Comparison of ENCODE assay signal across 17 cellular contexts in genomic region chr19:11460207-11460606, GRCh38. TPM values are rescaled to one million over a fixed set of nuclear protein-coding genes. Genes with fewer than 3 reads are reported as not detected.
DNase-seq lines count a peak whose midpoint lies in the region; ATAC-seq, FAIRE-seq and TF ChIP-seq lines count a peak whose summit lies in the region.
"Had no signal": no experiment of that assay in that cellular context is flagged by ENCODE, and none has a peak within 500 bp of the region (broad histone marks: within the 10 kb centered on the region; RNA-seq: fewer than 3 reads in every experiment).

No MANE protein-coding gene starts in this region.

- FAIRE-seq in pancreas (lab: Jason Lieb, UNC) = no peak
- FAIRE-seq in GM19239 (lab: Jason Lieb, UNC) = no peak

- TF ChIP-seq CTCF in left ventricle myocardium inferior (IDR thresholded peaks at IDR 0.05; ENCODE audit: borderline replicate concordance) (peak; percentile 23), NB4 (IDR thresholded peaks at IDR 0.05; ENCODE audit: low read depth, low read length) (peak; percentile 18), endodermal cell (conservative IDR thresholded peaks at IDR 0.05) (peak; percentile 59), type B pancreatic cell (conservative IDR thresholded peaks at IDR 0.05) (peak; percentile 36), pancreas (IDR thresholded peaks at IDR 0.05) (no peak), mammary epithelial cell (conservative IDR thresholded peaks at IDR 0.05 in 1 of 2, IDR thresholded peaks at IDR 0.05 in 1 of 2; ENCODE audit: extremely low read depth in 1 of 2, insufficient read depth in 1 of 2, low read depth in 1 of 2, low read length in 2 of 2) (peak in 1 of 2 donors; percentile 35)

- no peak overlapping the region for H3K27ac ChIP-seq in left ventricle myocardium inferior (replicated peaks)
- H3K27ac ChIP-seq in endodermal cell (ENCODE audit: low read depth, low read length) = no peak overlapping the region
- no peak overlapping the region for H3K27ac ChIP-seq in pancreas
- H3K27ac ChIP-seq in mammary epithelial cell (ENCODE audit: insufficient read depth, low read depth, low read length) = no peak overlapping the region
- H3K27ac ChIP-seq: esophagus squamous epithelium, stomach had no signal

- H3K36me3 Mint-ChIP-seq in endodermal cell (ENCODE audit: low read depth) (no peaks in the 10 kb centered on the region), type B pancreatic cell (no peaks in the 10 kb centered on the region)

- no peak overlapping the region for H3K27ac Mint-ChIP-seq in endodermal cell
- H3K27ac Mint-ChIP-seq in type B pancreatic cell = no peak overlapping the region

- H3K9ac ChIP-seq in endodermal cell (ENCODE audit: extremely low read depth, low read length, poor library complexity, severe bottlenecking) (no peak overlapping the region), mammary epithelial cell (ENCODE audit: insufficient read depth, low read length) (no peak overlapping the region)

- dilution Hi-C loops in mammary epithelial cell (cut with HindIII; ENCODE audit: low sequenced_read_pairs) = no loop called here

- CTCF ChIA-PET in mammary epithelial cell (lab: Charles Lee; ENCODE audit: low non-redundant PET) = interaction anchor here (0.6 kb wide), 1 partner anchor 13 kb away, joined by 4 read pairs; no protein-coding TSS in a partner anchor

- no peak overlapping the region for H2AFZ ChIP-seq in mammary epithelial cell (ENCODE audit: low read depth, low read length)

- H3K9me3 ChIP-seq in left ventricle myocardium inferior (replicated peaks) (no peaks in the 10 kb centered on the region), endodermal cell (ENCODE audit: control insufficient read depth, low read length) (no peaks in the 10 kb centered on the region), pancreas (no peaks in the 10 kb centered on the region), mammary epithelial cell (replicated peaks; ENCODE audit: insufficient read depth, low read length) (no peaks in the 10 kb centered on the region)
- H3K9me3 ChIP-seq: esophagus squamous epithelium, stomach had no signal

- in situ Hi-C loops in mammary epithelial cell (cut with MboI; ENCODE audit: low sequenced_read_pairs in 2 of 2) = no loop called here

- H3K4me1 Mint-ChIP-seq in endodermal cell (no peaks in the 10 kb centered on the region), type B pancreatic cell (ENCODE audit: unreplicated experiment) (no peaks in the 10 kb centered on the region)

- H3K27me3 ChIP-seq in left ventricle myocardium inferior (ENCODE audit: low read depth) = peaks cover 49% of the 10 kb centered on the region
- H3K27me3 ChIP-seq in endodermal cell (ENCODE audit: control insufficient read depth, insufficient read depth, low read length, poor library complexity, severe bottlenecking) = no peaks in the 10 kb centered on the region
- no peaks in the 10 kb centered on the region for H3K27me3 ChIP-seq in pancreas
- H3K27me3 ChIP-seq in mammary epithelial cell (ENCODE audit: insufficient read depth, low read length) = no peaks in the 10 kb centered on the region

- H3K27me3 Mint-ChIP-seq in endodermal cell (ENCODE audit: insufficient read depth) (no peaks in the 10 kb centered on the region), type B pancreatic cell (peaks cover 3% of the 10 kb centered on the region)

- H3K36me3 ChIP-seq in left ventricle myocardium inferior (no peaks in the 10 kb centered on the region), endodermal cell (ENCODE audit: control insufficient read depth, insufficient read depth, low read length) (no peaks in the 10 kb centered on the region), pancreas (no peaks in the 10 kb centered on the region), mammary epithelial cell (ENCODE audit: insufficient read depth, low read length) (no peaks in the 10 kb centered on the region)
- H3K36me3 ChIP-seq: esophagus squamous epithelium, stomach had no signal

- no peaks in the 10 kb centered on the region for H3K4me1 ChIP-seq in left ventricle myocardium inferior
- H3K4me1 ChIP-seq in endodermal cell (ENCODE audit: control insufficient read depth, insufficient read depth, low read length) = no peaks in the 10 kb centered on the region
- H3K4me1 ChIP-seq in pancreas = no peaks in the 10 kb centered on the region
- H3K4me1 ChIP-seq in mammary epithelial cell (ENCODE audit: insufficient read depth, low read length) = no peaks in the 10 kb centered on the region
- H3K4me1 ChIP-seq: esophagus squamous epithelium had no signal

- no peak for DNase-seq in left ventricle myocardium inferior
- no peak for DNase-seq in cardiac septum (ENCODE audit: low spot score)
- no peak for DNase-seq in NB4 (ENCODE audit: low read depth)
- peak; percentile 61 for DNase-seq in endodermal cell
- DNase-seq in type B pancreatic cell (ENCODE audit: extremely low spot score, unreplicated experiment) = no peak
- no peak for DNase-seq in pancreas
- DNase-seq in mammary epithelial cell = no peak
- DNase-seq in GM19239 (ENCODE audit: insufficient read length, low spot score) = no peak
- DNase-seq: activated CD8-positive, alpha-beta memory T cell treated with anti-CD3 and anti-CD28 coated beads, Interleukin-2, amount 50 U/mL, for 4 hours; aorta; C1 segment of cervical spinal cord; esophagus squamous epithelium; NCI-H1436; stimulated activated CD4-positive, alpha-beta T cell treated with anti-CD3 and anti-CD28 coated beads, Interleukin-2, amount 100 ng/mL, for 24 hours; stomach; T-helper 2 cell had no signal

- TF ChIP-seq POLR2A in NB4 (IDR thresholded peaks at IDR 0.05; ENCODE audit: extremely low read depth, insufficient read length) = no peak

- H3K4me3 ChIP-seq in left ventricle myocardium inferior (no peak overlapping the region), NB4 (ENCODE audit: low read depth, low read length) (no peak overlapping the region), endodermal cell (ENCODE audit: low read length) (no peak overlapping the region), pancreas (no peak overlapping the region), mammary epithelial cell (replicated peaks in 1 of 3; ENCODE audit: insufficient read depth in 1 of 3, low read depth in 2 of 3, low read length in 3 of 3) (no peak overlapping the region)
- H3K4me3 ChIP-seq: esophagus squamous epithelium, stomach had no signal

- H3K4me2 ChIP-seq in mammary epithelial cell (ENCODE audit: insufficient read depth, low read depth, low read length) = no peak overlapping the region

- no TSS peak for BruUV-seq in mammary epithelial cell (replicated peaks; lab: Mats Ljungman, UMichigan)

- H3K4me3 Mint-ChIP-seq in endodermal cell (no peak overlapping the region), type B pancreatic cell (no peak overlapping the region)

- intact Hi-C loops in left ventricle myocardium inferior (cut with micrococcal nuclease) = no loop called here
- intact Hi-C loops in cardiac septum (cut with DNase I) = no loop called here
- intact Hi-C loops in pancreas (cut with DNase I) = no loop called here
- intact Hi-C loops in mammary epithelial cell (cut with micrococcal nuclease) = no loop called here

- no peaks in the 10 kb centered on the region for H3K79me2 ChIP-seq in mammary epithelial cell (ENCODE audit: insufficient read depth, low read length)

- 61 to 92% methylated on average over 2 to 4 of the region's 4 CpGs for whole genome bisulfite sequencing in endodermal cell (ENCODE audit: insufficient coverage in 1 of 2, insufficient read length in 1 of 2), 2 experiments
- 47% methylated on average over 4 of the region's 4 CpGs for WGBS in pancreas, 2 donors
- 100% methylated on average over 1 of the region's 4 CpGs for WGBS in mammary epithelial cell (ENCODE audit: low coverage, missing lambda C conversion rate)

- H4K20me1 ChIP-seq in mammary epithelial cell (ENCODE audit: insufficient read depth, low read length) = no peaks in the 10 kb centered on the region

- no peaks in the 10 kb centered on the region for H3K9me3 Mint-ChIP-seq in endodermal cell
- no peaks in the 10 kb centered on the region for H3K9me3 Mint-ChIP-seq in type B pancreatic cell

- ATAC-seq in pancreas = no peak

RNA-seq across cellular contexts. Expression of gene ELAVL3, which starts 20.6 kb away (rescaled TPM):
- total RNA-seq in left ventricle myocardium inferior (0.66 TPM), cardiac septum (0.89 TPM), endodermal cell (under 1 TPM in 1 of 2 donors, not detected in 1; 0.55 TPM), type B pancreatic cell (ENCODE audit: low replicate concordance) (1.7 and 3.3 TPM in 2 replicates), pancreas (under 1 TPM in 1 of 6 donors, not detected in 5; 0.15 TPM), mammary epithelial cell (not detected)
- 42.1 TPM for polyA plus RNA-seq in endodermal cell (2013, experiment 1 of 2)
- polyA plus RNA-seq in endodermal cell (2013, experiment 2 of 2) = 37.5 TPM
- polyA plus RNA-seq in pancreas (under 1 TPM; 0.08 to 0.16 TPM), mammary epithelial cell (not detected)
- not detected for polyA minus RNA-seq in mammary epithelial cell
- total RNA-seq: aorta, esophagus squamous epithelium, omental fat pad had no signal

RNA-seq across cellular contexts. Expression of gene PRKCSH, which starts 24.8 kb away (rescaled TPM):
- total RNA-seq in left ventricle myocardium inferior (120 TPM), cardiac septum (100 TPM), endodermal cell (100 to 1,000 TPM; 454 to 459 TPM), type B pancreatic cell (ENCODE audit: low replicate concordance) (342 and 403 TPM in 2 replicates), pancreas (100 to 1,000 TPM; 132 to 217 (median 175) TPM), mammary epithelial cell (100 to 1,000 TPM; 118 to 290 TPM)
- polyA plus RNA-seq in endodermal cell (2013, experiment 1 of 2) = 423 TPM
- polyA plus RNA-seq in endodermal cell (2013, experiment 2 of 2) = 371 TPM
- polyA plus RNA-seq in pancreas (100 to 1,000 TPM; 114 to 140 TPM), mammary epithelial cell (88.9 TPM)
- polyA minus RNA-seq in mammary epithelial cell = 239 TPM

RNA-seq across cellular contexts. Expression of gene ODAD3, which starts 25.3 kb away (rescaled TPM):
- 0.77 TPM for total RNA-seq in left ventricle myocardium inferior
- total RNA-seq in cardiac septum = 0.43 TPM
- total RNA-seq in endodermal cell = 1 to 10 TPM in 1 of 2 donors, under 1 TPM in 1; 0.88 to 2.4 TPM
- polyA plus RNA-seq in endodermal cell (2013, experiment 1 of 2) = 1.5 TPM
- 1.9 TPM for polyA plus RNA-seq in endodermal cell (2013, experiment 2 of 2)
- 1.0 and 2.2 TPM in 2 replicates for total RNA-seq in type B pancreatic cell (ENCODE audit: low replicate concordance)
- under 1 TPM; 0.13 to 0.44 (median 0.26) TPM for total RNA-seq in pancreas
- 1 to 10 TPM in 1 of 2 donors, under 1 TPM in 1; 0.84 to 1.8 TPM for polyA plus RNA-seq in pancreas
- total RNA-seq in mammary epithelial cell = 1 to 10 TPM in 1 of 2 donors, under 1 TPM in 1; 0.17 to 1.1 TPM
- 0.32 TPM for polyA plus RNA-seq in mammary epithelial cell
- not detected for polyA minus RNA-seq in mammary epithelial cell
- total RNA-seq: stomach had no signal

RNA-seq across cellular contexts. Expression of gene RGL3, which starts 41.1 kb away (rescaled TPM):
- 9.2 TPM for total RNA-seq in left ventricle myocardium inferior
- total RNA-seq in cardiac septum = 5.8 TPM
- 100 to 1,000 TPM; 125 to 131 TPM for total RNA-seq in endodermal cell
- polyA plus RNA-seq in endodermal cell (2013, experiment 1 of 2) = 5.4 TPM
- polyA plus RNA-seq in endodermal cell (2013, experiment 2 of 2) = 5.6 TPM
- 44.8 and 49.6 TPM in 2 replicates for total RNA-seq in type B pancreatic cell (ENCODE audit: low replicate concordance)
- 10 to 100 TPM; 22.3 to 71.1 (median 33.7) TPM for total RNA-seq in pancreas
- 100 to 1,000 TPM; 152 to 170 TPM for polyA plus RNA-seq in pancreas
- total RNA-seq in mammary epithelial cell = 1 to 10 TPM in 1 of 2 donors, under 1 TPM in 1; 0.24 to 1.8 TPM
- polyA plus RNA-seq in mammary epithelial cell = 0.20 TPM
- not detected for polyA minus RNA-seq in mammary epithelial cell

RNA-seq across cellular contexts. Expression of gene ZNF653, which starts 45.4 kb away (rescaled TPM):
- total RNA-seq in left ventricle myocardium inferior (4.2 TPM), cardiac septum (5.3 TPM), endodermal cell (10 to 100 TPM; 12.3 to 12.6 TPM), type B pancreatic cell (ENCODE audit: low replicate concordance) (11.5 and 13.4 TPM in 2 replicates), pancreas (1 to 10 TPM; 4.5 to 6.2 (median 5.6) TPM), mammary epithelial cell (1 to 10 TPM; 5.2 to 6.2 TPM)
- 11.9 TPM for polyA plus RNA-seq in endodermal cell (2013, experiment 1 of 2)
- polyA plus RNA-seq in endodermal cell (2013, experiment 2 of 2) = 10.4 TPM
- polyA plus RNA-seq in pancreas (10 to 100 TPM; 21.8 to 25.6 TPM), mammary epithelial cell (10.1 TPM)
- 41.1 TPM for polyA minus RNA-seq in mammary epithelial cell

Comparison
In these comparisons a context has a peak if more than half of its experiments do, and no peak if none do; other contexts are left out.
1. CTCF ChIP-seq: peak in left ventricle myocardium inferior (single experiment), NB4 (single experiment), endodermal cell (single experiment) and type B pancreatic cell (single experiment); none in pancreas (0 of 4).